18 cellular contexts compared by ENCODE assay signal in the genomic region with DNA sequence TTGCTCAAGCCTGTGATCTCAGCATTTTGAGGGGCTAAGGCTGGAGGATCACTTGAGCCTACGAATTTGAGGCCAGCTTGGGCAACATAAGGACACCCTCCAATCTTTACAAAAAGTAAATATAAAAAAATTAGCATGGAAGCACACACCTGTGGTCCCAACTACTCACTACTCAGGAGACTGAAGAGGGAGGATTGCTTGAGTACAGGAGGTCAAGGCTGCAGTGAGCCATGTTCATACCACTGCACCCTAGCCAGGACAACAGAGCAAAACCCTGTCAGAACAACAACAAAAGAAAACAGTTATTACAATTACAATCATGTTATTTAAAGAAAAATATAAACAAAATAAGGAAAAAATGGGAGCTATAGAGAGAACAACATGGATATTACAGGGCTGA.
DNase-seq lines count a peak whose midpoint lies in the region; ATAC-seq and TF ChIP-seq lines count a peak whose summit lies in the region.
"Had no signal": no experiment of that assay in that cellular context is flagged by ENCODE, and none has a peak within 500 bp of the region (broad histone marks: within the 10 kb centered on the region; RNA-seq: fewer than 3 reads in every experiment).

No MANE protein-coding gene starts in this region.

- H3K23ac ChIP-seq in IMR-90 (ENCODE audit: low read depth, low read length) (no peak overlapping the region), mesendoderm (ENCODE audit: low read length) (no peak overlapping the region)

- H3K4me2 ChIP-seq in IMR-90 (ENCODE audit: low read depth, low read length) (no peak overlapping the region), mesendoderm (ENCODE audit: low read length) (no peak overlapping the region)
- H3K4me2 ChIP-seq: BLaER1 had no signal

- no peak overlapping the region for H2AFZ ChIP-seq in IMR-90 (replicated peaks; ENCODE audit: low read length, poor library complexity)

- intact Hi-C loops in IMR-90 (cut with micrococcal nuclease): no loop called here

- H3K4me1 ChIP-seq in IMR-90 (ENCODE audit: control insufficient read depth, insufficient read depth, low read length): peaks cover 17% of the 10 kb centered on the region
- no peaks in the 10 kb centered on the region for H3K4me1 ChIP-seq in mesendoderm (ENCODE audit: control insufficient read depth, low read depth, low read length)
- H3K4me1 ChIP-seq: BE2C had no signal

- no peak for ATAC-seq in IMR-90 (ENCODE audit: low read depth)

- in situ Hi-C loops in IMR-90 (cut with MboI; ENCODE audit: low sequenced_read_pairs): no loop called here

- H3K9me1 ChIP-seq in IMR-90 (ENCODE audit: insufficient read depth, low read length): peaks cover 6% of the 10 kb centered on the region; the same call in 1 of the 2 replicates

- H3K9ac ChIP-seq in IMR-90 (ENCODE audit: low read depth, low read length): no peak overlapping the region
- no peak overlapping the region for H3K9ac ChIP-seq in SK-N-MC (ENCODE audit: insufficient read length)
- H3K9ac ChIP-seq in mesendoderm (ENCODE audit: low read length): no peak overlapping the region
- H3K9ac ChIP-seq: BLaER1 had no signal

- 0 out of 2 replicates have a peak overlapping the region, but pooled peaks have one; percentile 15 for H3K18ac ChIP-seq in IMR-90 (ENCODE audit: low read depth, low read length)
- H3K18ac ChIP-seq in mesendoderm (ENCODE audit: low read length): no peak overlapping the region

- no peak overlapping the region for H3K14ac ChIP-seq in IMR-90 (replicated peaks; ENCODE audit: low read depth, low read length)

- CTCF ChIA-PET in IMR-90 (lab: Yijun Ruan, JAX): no interaction called here

- dilution Hi-C loops in IMR-90 (cut with HindIII; ENCODE audit: low sequenced_read_pairs, unreplicated experiment): no loop called here

- TF ChIP-seq CTCF in IMR-90 (conservative IDR thresholded peaks at IDR 0.05; ENCODE audit: low read depth, low read length): no peak

- H3K27me3 ChIP-seq in IMR-90 (ENCODE audit: control insufficient read depth, insufficient read depth, low read length): no peaks in the 10 kb centered on the region
- H3K27me3 ChIP-seq in mesendoderm (ENCODE audit: insufficient read depth, low read length, poor library complexity): no peaks in the 10 kb centered on the region
- H3K27me3 ChIP-seq: BE2C, BLaER1 had no signal

- no peaks in the 10 kb centered on the region for H4K20me1 ChIP-seq in IMR-90 (ENCODE audit: insufficient read depth, low read length)
- H4K20me1 ChIP-seq: BLaER1 had no signal

- H2AK5ac ChIP-seq in IMR-90 (ENCODE audit: low read depth, low read length) (no peak overlapping the region), mesendoderm (ENCODE audit: low read length) (no peak overlapping the region)

- no peak overlapping the region for H2BK20ac ChIP-seq in IMR-90 (ENCODE audit: low read depth, low read length)

- BruUV-seq in IMR-90 (replicated peaks; lab: Mats Ljungman, UMichigan): no TSS peak

- H2BK15ac ChIP-seq in IMR-90 (ENCODE audit: low read depth, low read length) (no peak overlapping the region), mesendoderm (replicated peaks; ENCODE audit: low read depth) (no peak overlapping the region)

- H3K79me1 ChIP-seq in IMR-90 (ENCODE audit: low read depth in 1 of 2, low read length in 2 of 2) (no peaks in the 10 kb centered on the region), mesendoderm (ENCODE audit: low read length) (no peaks in the 10 kb centered on the region)

- no peaks in the 10 kb centered on the region for H3K79me2 ChIP-seq in mesendoderm (ENCODE audit: control insufficient read depth, insufficient read depth, low read length)

- no peaks in the 10 kb centered on the region for H3K9me3 ChIP-seq in IMR-90 (ENCODE audit: control insufficient read depth, insufficient read depth, low read length)
- no peaks in the 10 kb centered on the region for H3K9me3 ChIP-seq in SK-N-MC (ENCODE audit: low read depth, low read length)
- H3K9me3 ChIP-seq: BE2C had no signal

- TF ChIP-seq RAD21 in IMR-90 (IDR thresholded peaks at IDR 0.05; ENCODE audit: low read length): no peak

- no peak overlapping the region for H3K4ac ChIP-seq in IMR-90 (ENCODE audit: low read depth, low read length)
- no peak overlapping the region for H3K4ac ChIP-seq in mesendoderm (ENCODE audit: low read depth, low read length)

- no peak overlapping the region for H4K91ac ChIP-seq in IMR-90 (ENCODE audit: insufficient read depth, low read depth, low read length)

- H3K36me3 ChIP-seq in IMR-90 (ENCODE audit: control insufficient read depth, insufficient read depth, low read length) (no peaks in the 10 kb centered on the region), SK-N-MC (ENCODE audit: insufficient read depth, low read length) (no peaks in the 10 kb centered on the region), mesendoderm (ENCODE audit: control insufficient read depth, insufficient read depth, low read length) (no peaks in the 10 kb centered on the region)
- H3K36me3 ChIP-seq: BE2C, BLaER1 had no signal

- no peak overlapping the region for H2AK9ac ChIP-seq in IMR-90 (replicated peaks; ENCODE audit: low read depth, low read length, poor library complexity)

- H2BK5ac ChIP-seq in IMR-90 (ENCODE audit: low read depth, low read length, poor library complexity, severe bottlenecking): no peak overlapping the region
- H2BK5ac ChIP-seq in mesendoderm (ENCODE audit: low read length): no peak overlapping the region

- POLR2A ChIA-PET in IMR-90 (lab: Charles Lee; ENCODE audit: unreplicated experiment): no interaction called here

- no peak overlapping the region for H2BK120ac ChIP-seq in IMR-90 (ENCODE audit: low read depth, low read length)
- peak overlapping the region; percentile 54 for H2BK120ac ChIP-seq in mesendoderm (ENCODE audit: low read depth, low read length)

- H3K27ac ChIP-seq in IMR-90 (ENCODE audit: insufficient read depth, low read length): no peak overlapping the region
- H3K27ac ChIP-seq in SK-N-MC: peak overlapping the region; percentile 89
- H3K27ac ChIP-seq in mesendoderm (ENCODE audit: low read depth, low read length): no peak overlapping the region
- H3K27ac ChIP-seq: BLaER1 had no signal

- WGBS in IMR-90 (ENCODE audit: extremely low coverage in 2 of 2, insufficient read length in 1 of 2), 2 experiments: no CpG with 5 or more reads among the region's 1 CpG
- WGBS in mesendoderm (ENCODE audit: extremely low coverage, insufficient coverage, low lambda C conversion rate): no CpG with 5 or more reads among the region's 1 CpG

- H4K5ac ChIP-seq in IMR-90 (ENCODE audit: low read depth, low read length): no peak overlapping the region
- H4K5ac ChIP-seq in mesendoderm (ENCODE audit: low read length): no peak overlapping the region

- DNase-seq in IMR-90: no peak
- DNase-seq in SK-N-MC (ENCODE audit: low read depth, low spot score): no peak
- no peak for DNase-seq in mesendoderm
- DNase-seq in stimulated activated CD4-positive, alpha-beta T cell treated with anti-CD3 and anti-CD28 coated beads, Interleukin-4, amount 100 ng/mL, for 24 hours: no peak
- no peak for DNase-seq in DMS153 treated with DMSO at 0.1 percent for 48 hours (lab: John Stamatoyannopoulos, UW; ENCODE audit: unreplicated experiment)
- DNase-seq: 8988T; ACHN; BE2C; C1 segment of cervical spinal cord; CD4-positive, alpha-beta memory T cell; CD4-positive, CD25-positive, alpha-beta regulatory T cell; CD8-positive, alpha-beta memory T cell; COR-L47; DMS 273 treated with DMSO at 0.1 percent for 48 hours; DMS153; DMS79 treated with DMSO at 0.1 percent for 48 hours; GF-D8 had no signal

- H3K56ac ChIP-seq in IMR-90 (ENCODE audit: extremely low read depth, insufficient read depth, low read length) (no peak overlapping the region), mesendoderm (ENCODE audit: low read length) (no peak overlapping the region)

- H4K8ac ChIP-seq in IMR-90 (ENCODE audit: low read depth in 2 of 2, low read length in 2 of 2) (no peak overlapping the region), mesendoderm (ENCODE audit: low read depth, low read length) (no peak overlapping the region)

- TF ChIP-seq POLR2A in IMR-90 (IDR thresholded peaks at IDR 0.05; ENCODE audit: low read depth, low read length): no peak

- no peak overlapping the region for H3K4me3 ChIP-seq in IMR-90 (ENCODE audit: insufficient read depth, low read depth, low read length)
- no peak overlapping the region; the same call in 1 of the 2 replicates for H3K4me3 ChIP-seq in SK-N-MC
- no peak overlapping the region for H3K4me3 ChIP-seq in mesendoderm (ENCODE audit: low read length)
- H3K4me3 ChIP-seq: BLaER1 had no signal

TF ChIP-seq in IMR-90, 13 proteins besides CTCF, POLR2A, EP300 and RAD21 (continues in another document):
- TF ChIP-seq, protein P1, sequence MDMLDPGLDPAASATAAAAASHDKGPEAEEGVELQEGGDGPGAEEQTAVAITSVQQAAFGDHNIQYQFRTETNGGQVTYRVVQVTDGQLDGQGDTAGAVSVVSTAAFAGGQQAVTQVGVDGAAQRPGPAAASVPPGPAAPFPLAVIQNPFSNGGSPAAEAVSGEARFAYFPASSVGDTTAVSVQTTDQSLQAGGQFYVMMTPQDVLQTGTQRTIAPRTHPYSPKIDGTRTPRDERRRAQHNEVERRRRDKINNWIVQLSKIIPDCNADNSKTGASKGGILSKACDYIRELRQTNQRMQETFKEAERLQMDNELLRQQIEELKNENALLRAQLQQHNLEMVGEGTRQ (IDR thresholded peaks at IDR 0.05; ENCODE audit: low read depth, low read length): no peak
- TF ChIP-seq, protein P2, sequence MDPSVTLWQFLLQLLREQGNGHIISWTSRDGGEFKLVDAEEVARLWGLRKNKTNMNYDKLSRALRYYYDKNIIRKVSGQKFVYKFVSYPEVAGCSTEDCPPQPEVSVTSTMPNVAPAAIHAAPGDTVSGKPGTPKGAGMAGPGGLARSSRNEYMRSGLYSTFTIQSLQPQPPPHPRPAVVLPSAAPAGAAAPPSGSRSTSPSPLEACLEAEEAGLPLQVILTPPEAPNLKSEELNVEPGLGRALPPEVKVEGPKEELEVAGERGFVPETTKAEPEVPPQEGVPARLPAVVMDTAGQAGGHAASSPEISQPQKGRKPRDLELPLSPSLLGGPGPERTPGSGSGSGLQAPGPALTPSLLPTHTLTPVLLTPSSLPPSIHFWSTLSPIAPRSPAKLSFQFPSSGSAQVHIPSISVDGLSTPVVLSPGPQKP (IDR thresholded peaks at IDR 0.05; ENCODE audit: borderline replicate concordance, low read depth, low read length): no peak
- TF ChIP-seq NFE2L2 (IDR thresholded peaks at IDR 0.05; ENCODE audit: low read depth, low read length) (no peak), FOS (IDR thresholded peaks at IDR 0.05; ENCODE audit: low read depth, low read length) (no peak), BHLHE40 (IDR thresholded peaks at IDR 0.05; ENCODE audit: low read depth, low read length) (no peak), RFX5 (IDR thresholded peaks at IDR 0.05; ENCODE audit: low read depth, low read length) (no peak), SMC3 (IDR thresholded peaks at IDR 0.05; ENCODE audit: low read depth, low read length) (no peak), RCOR1 (IDR thresholded peaks at IDR 0.05; ENCODE audit: insufficient replicate concordance, low read length) (no peak), MXI1 (IDR thresholded peaks at IDR 0.05; ENCODE audit: borderline replicate concordance, low read depth, low read length) (no peak), MAFK (IDR thresholded peaks at IDR 0.05; ENCODE audit: low read depth, low read length) (no peak), MAZ (IDR thresholded peaks at IDR 0.05; ENCODE audit: borderline replicate concordance, low read depth, low read length) (no peak)
